8 cellular contexts compared by ENCODE assay signal in genomic region chr15:84981054-84981710, GRCh38. TPM values are rescaled to one million over a fixed set of nuclear protein-coding genes. Genes with fewer than 3 reads are reported as not detected.
DNase-seq lines count a peak whose midpoint lies in the region; ATAC-seq and TF ChIP-seq lines count a peak whose summit lies in the region.

No MANE protein-coding gene starts in this region.

- H3K36me3 ChIP-seq in mucosa of descending colon (ENCODE audit: low read depth): no peaks in the 10 kb centered on the region

- ATAC-seq in GM21367 (IDR thresholded peaks at IDR 0.05; ENCODE audit: unreplicated experiment) (peak; percentile 47), mucosa of descending colon (peak; percentile 87)

- in situ Hi-C loops in Caki2 (cut with HindIII; ENCODE audit: low pct_unique_long_range_greater_than_20kb, low sequenced_read_pairs): no loop called here

- H3K4me1 ChIP-seq in mucosa of descending colon (ENCODE audit: low read depth): peaks cover 28% of the 10 kb centered on the region

- DNase-seq in Caki2 (ENCODE audit: low read depth): peak; percentile 99
- peak; percentile 98 for DNase-seq in HT1080 (ENCODE audit: low read depth)
- DNase-seq in NOMO-1 treated with dmso at 0.1 percent for 144 hours (lab: John Stamatoyannopoulos, UW; ENCODE audit: unreplicated experiment): peak; percentile 89
- peak; percentile 98 for DNase-seq in activated CD8-positive, alpha-beta memory T cell treated with anti-CD3 and anti-CD28 coated beads, Interleukin-2, amount 50 U/mL, for 48 hours
- peak; percentile 98 for DNase-seq in epithelial cell of esophagus (ENCODE audit: low read depth)
- DNase-seq in mucosa of descending colon: peak; percentile 93 to 98 (median 97)
- DNase-seq in stimulated activated CD8-positive, alpha-beta memory T cell treated with anti-CD3 and anti-CD28 coated beads, Interleukin-4, amount 100 ng/mL, for 1 hour (ENCODE audit: low read depth in 2 of 2, low spot score in 1 of 2): peak; percentile 79 to 93

- no peaks in the 10 kb centered on the region for H3K9me3 ChIP-seq in mucosa of descending colon

- intact Hi-C loops in mucosa of descending colon (cut with DNase I, micrococcal nuclease): no loop called here

- TF ChIP-seq CTCF in epithelial cell of esophagus (IDR thresholded peaks at IDR 0.05; ENCODE audit: insufficient read depth, low read depth, low read length, missing control alignments) (no peak), mucosa of descending colon (IDR thresholded peaks at IDR 0.05) (peak; percentile 23)

- H3K4me3 ChIP-seq in epithelial cell of esophagus (ENCODE audit: low read length) (peak overlapping the region; percentile 71), mucosa of descending colon (peak overlapping the region; percentile 97)

RNA-seq across cellular contexts. Expression of gene PDE8A, which starts 0.5 kb away (rescaled TPM):
- total RNA-seq in Caki2 (2014; rRNA removed; shearing (Covaris generic); ENCODE audit: low replicate concordance): 10.9 and 11.4 TPM in 2 replicates
- 25.1 and 26.8 TPM in 2 replicates for total RNA-seq in HT1080 (2014; rRNA removed; shearing (Covaris generic))
- polyA plus RNA-seq in HT1080 (2015; cell fraction: cytosol; rRNA removed): 27.3 and 41.7 TPM in 2 replicates
- polyA plus RNA-seq in HT1080 (2015; cell fraction: nucleus; rRNA removed): 84.8 and 91.8 TPM in 2 replicates
- total RNA-seq in mucosa of descending colon: 100 to 1,000 TPM in 1 of 3 donors, 10 to 100 TPM in 2; 79.7 to 117 (median 98.3) TPM

Comparison
In these comparisons a context has a peak if more than half of its experiments do, and no peak if none do; other contexts are left out.
1. Peak in every context shown above with its lines: DNase-seq, ATAC-seq and H3K4me3 ChIP-seq.